ENCODE assay signal across 1 cellular context in the genomic region with DNA sequence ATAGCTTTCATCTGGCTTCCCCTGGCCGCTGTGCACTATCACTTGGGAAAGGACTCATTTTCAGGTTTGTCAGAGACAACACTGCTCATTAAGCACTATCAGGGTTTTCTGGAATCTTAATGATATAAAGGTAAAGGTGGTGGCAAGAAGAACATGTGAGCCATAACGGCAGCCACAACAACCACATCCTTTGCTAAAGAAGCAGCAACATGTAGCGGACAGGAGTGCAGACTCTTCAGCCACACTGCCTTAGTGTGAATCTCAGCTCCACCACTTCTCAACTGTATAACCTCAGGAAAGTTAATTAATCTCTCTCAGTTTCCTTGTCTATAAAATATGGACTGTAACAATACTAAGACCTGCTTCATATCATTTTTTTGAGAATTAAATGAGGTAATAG.
A peak's percentile ranks its signal among the peaks of the same experiment; 100 is the strongest.
TF ChIP-seq lines count a peak whose summit lies in the region.

No MANE protein-coding gene starts in this region.

TF ChIP-seq in GM12878, 131 proteins besides CTCF, POLR2A, EP300 and RAD21:
- TF ChIP-seq JUNB (IDR thresholded peaks at IDR 0.05) (no peak), BMI1 (IDR thresholded peaks at IDR 0.05; ENCODE audit: borderline replicate concordance) (no peak), RUNX3 (IDR thresholded peaks at IDR 0.05; ENCODE audit: low read length) (peak; percentile 32; the same call in 1 of the 2 replicates), ZBED1 (IDR thresholded peaks at IDR 0.05; ENCODE audit: borderline replicate concordance) (no peak), RBBP5 (conservative IDR thresholded peaks at IDR 0.05) (no peak)
- TF ChIP-seq, protein P1, sequence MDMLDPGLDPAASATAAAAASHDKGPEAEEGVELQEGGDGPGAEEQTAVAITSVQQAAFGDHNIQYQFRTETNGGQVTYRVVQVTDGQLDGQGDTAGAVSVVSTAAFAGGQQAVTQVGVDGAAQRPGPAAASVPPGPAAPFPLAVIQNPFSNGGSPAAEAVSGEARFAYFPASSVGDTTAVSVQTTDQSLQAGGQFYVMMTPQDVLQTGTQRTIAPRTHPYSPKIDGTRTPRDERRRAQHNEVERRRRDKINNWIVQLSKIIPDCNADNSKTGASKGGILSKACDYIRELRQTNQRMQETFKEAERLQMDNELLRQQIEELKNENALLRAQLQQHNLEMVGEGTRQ (IDR thresholded peaks at IDR 0.05; ENCODE audit: borderline replicate concordance, low read depth, low read length): no peak
- TF ChIP-seq, protein P2, sequence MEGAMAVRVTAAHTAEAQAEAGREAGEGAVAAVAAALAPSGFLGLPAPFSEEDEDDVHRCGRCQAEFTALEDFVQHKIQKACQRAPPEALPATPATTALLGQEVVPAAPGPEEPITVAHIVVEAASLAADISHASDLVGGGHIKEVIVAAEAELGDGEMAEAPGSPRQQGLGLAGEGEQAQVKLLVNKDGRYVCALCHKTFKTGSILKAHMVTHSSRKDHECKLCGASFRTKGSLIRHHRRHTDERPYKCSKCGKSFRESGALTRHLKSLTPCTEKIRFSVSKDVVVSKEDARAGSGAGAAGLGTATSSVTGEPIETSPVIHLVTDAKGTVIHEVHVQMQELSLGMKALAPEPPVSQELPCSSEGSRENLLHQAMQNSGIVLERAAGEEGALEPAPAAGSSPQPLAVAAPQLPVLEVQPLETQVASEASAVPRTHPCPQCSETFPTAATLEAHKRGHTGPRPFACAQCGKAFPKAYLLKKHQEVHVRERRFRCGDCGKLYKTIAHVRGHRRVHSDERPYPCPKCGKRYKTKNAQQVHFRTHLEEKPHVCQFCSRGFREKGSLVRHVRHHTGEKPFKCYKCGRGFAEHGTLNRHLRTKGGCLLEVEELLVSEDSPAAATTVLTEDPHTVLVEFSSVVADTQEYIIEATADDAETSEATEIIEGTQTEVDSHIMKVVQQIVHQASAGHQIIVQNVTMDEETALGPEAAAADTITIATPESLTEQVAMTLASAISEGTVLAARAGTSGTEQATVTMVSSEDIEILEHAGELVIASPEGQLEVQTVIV (IDR thresholded peaks at IDR 0.05; ENCODE audit: borderline replicate concordance, partially characterized antibody): no peak
- TF ChIP-seq, protein P3, sequence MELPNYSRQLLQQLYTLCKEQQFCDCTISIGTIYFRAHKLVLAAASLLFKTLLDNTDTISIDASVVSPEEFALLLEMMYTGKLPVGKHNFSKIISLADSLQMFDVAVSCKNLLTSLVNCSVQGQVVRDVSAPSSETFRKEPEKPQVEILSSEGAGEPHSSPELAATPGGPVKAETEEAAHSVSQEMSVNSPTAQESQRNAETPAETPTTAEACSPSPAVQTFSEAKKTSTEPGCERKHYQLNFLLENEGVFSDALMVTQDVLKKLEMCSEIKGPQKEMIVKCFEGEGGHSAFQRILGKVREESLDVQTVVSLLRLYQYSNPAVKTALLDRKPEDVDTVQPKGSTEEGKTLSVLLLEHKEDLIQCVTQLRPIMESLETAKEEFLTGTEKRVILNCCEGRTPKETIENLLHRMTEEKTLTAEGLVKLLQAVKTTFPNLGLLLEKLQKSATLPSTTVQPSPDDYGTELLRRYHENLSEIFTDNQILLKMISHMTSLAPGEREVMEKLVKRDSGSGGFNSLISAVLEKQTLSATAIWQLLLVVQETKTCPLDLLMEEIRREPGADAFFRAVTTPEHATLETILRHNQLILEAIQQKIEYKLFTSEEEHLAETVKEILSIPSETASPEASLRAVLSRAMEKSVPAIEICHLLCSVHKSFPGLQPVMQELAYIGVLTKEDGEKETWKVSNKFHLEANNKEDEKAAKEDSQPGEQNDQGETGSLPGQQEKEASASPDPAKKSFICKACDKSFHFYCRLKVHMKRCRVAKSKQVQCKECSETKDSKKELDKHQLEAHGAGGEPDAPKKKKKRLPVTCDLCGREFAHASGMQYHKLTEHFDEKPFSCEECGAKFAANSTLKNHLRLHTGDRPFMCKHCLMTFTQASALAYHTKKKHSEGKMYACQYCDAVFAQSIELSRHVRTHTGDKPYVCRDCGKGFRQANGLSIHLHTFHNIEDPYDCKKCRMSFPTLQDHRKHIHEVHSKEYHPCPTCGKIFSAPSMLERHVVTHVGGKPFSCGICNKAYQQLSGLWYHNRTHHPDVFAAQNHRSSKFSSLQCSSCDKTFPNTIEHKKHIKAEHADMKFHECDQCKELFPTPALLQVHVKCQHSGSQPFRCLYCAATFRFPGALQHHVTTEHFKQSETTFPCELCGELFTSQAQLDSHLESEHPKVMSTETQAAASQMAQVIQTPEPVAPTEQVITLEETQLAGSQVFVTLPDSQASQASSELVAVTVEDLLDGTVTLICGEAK (IDR thresholded peaks at IDR 0.05; ENCODE audit: borderline replicate concordance): no peak
